In the genomic region with DNA sequence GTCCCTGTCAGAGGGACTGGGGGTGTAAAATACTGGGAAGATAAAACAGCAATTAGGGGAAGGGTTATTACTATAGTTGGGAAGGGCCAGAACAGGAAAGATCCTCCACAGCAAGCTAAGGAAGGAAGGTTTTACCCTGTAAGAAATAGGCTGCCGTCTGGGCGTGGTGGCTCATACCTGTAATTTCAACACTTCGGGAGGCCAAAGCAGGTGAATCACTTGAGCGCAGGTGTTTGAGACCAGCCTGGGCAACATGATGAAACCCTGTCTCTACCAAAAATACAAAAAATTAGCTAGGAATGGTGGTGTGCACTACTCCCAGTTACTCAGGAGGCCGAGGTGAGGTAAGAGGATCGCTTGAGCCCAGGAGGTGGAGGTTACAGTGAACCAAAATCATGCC, we compare ENCODE assay signal across 4 cellular contexts.
"Had no signal": no experiment of that assay in that cellular context is flagged by ENCODE, and none has a peak within 500 bp of the region (broad histone marks: within the 10 kb centered on the region; RNA-seq: fewer than 3 reads in every experiment).

No MANE protein-coding gene starts in this region.

- ATAC-seq: GM23338 had no signal

- H2AFZ ChIP-seq: GM23338 had no signal

- H3K4me2 ChIP-seq: GM23338 had no signal

- H3K4me1 Mint-ChIP-seq: GM23338 had no signal

- H3K4me3 Mint-ChIP-seq: GM23338, H9 had no signal

- H3K9me3 Mint-ChIP-seq: GM23338, H9 had no signal

- DNase-seq: H9, HCEC 1CT, IMR-90 had no signal

- H3K4me3 ChIP-seq: GM23338 had no signal

- H3K27ac Mint-ChIP-seq: GM23338, H9 had no signal
